9 cellular contexts compared by ENCODE assay signal in genomic region chr20:38751360-38751976, GRCh38. TPM values are rescaled to one million over a fixed set of nuclear protein-coding genes. Genes with fewer than 3 reads are reported as not detected.
DNase-seq lines count a peak whose midpoint lies in the region; ATAC-seq, FAIRE-seq and TF ChIP-seq lines count a peak whose summit lies in the region.
"Had no signal": no experiment of that assay in that cellular context is flagged by ENCODE, and none has a peak within 500 bp of the region (broad histone marks: within the 10 kb centered on the region; RNA-seq: fewer than 3 reads in every experiment).

No MANE protein-coding gene starts in this region.

- no peaks in the 10 kb centered on the region for H3K9me3 Mint-ChIP-seq in activated naive CD4-positive, alpha-beta T cell treated with anti-CD3 and anti-CD28 coated beads, Interleukin-2, amount 10 ng/mL, durations not matched to agents 7 days and 5 days
- H3K9me3 Mint-ChIP-seq in activated T-helper 2 cell treated with anti-CD3 and anti-CD28 coated beads, Interferon-gamma antibody, Interleukin-2, Interleukin-4, amounts not matched to agents 10 μg/mL and 5 μg/mL and 100 μg/mL, durations not matched to agents 14 hours and 24 hours and 36 hours, result no peaks in the 10 kb centered on the region
- H3K9me3 Mint-ChIP-seq: effector memory CD8-positive, alpha-beta T cell had no signal

- H3K9me3 ChIP-seq in MM.1S (replicated peaks; ENCODE audit: insufficient read depth, low read length) (no peaks in the 10 kb centered on the region), keratinocyte (ENCODE audit: control insufficient read depth, low read depth, low read length) (no peaks in the 10 kb centered on the region)

- H3K79me2 ChIP-seq in MM.1S (ENCODE audit: low read length) (peaks cover 27% of the 10 kb centered on the region), keratinocyte (ENCODE audit: control insufficient read depth, insufficient read depth, low read length) (peaks cover 4% of the 10 kb centered on the region)

- no peak overlapping the region for H2AFZ ChIP-seq in MM.1S (ENCODE audit: low read length)
- H2AFZ ChIP-seq in keratinocyte (ENCODE audit: control insufficient read depth, low read length), result no peak overlapping the region

- no peaks in the 10 kb centered on the region for H3K36me3 ChIP-seq in MM.1S (replicated peaks; ENCODE audit: insufficient read depth, low read length)
- peaks cover 7 to 14% of the 10 kb centered on the region in 2 experiments for H3K36me3 ChIP-seq in keratinocyte (ENCODE audit: control insufficient read depth in 2 of 2, extremely low read depth in 1 of 2, insufficient read depth in 2 of 2, low read length in 2 of 2)

- peaks cover 31% of the 10 kb centered on the region for H3K4me1 Mint-ChIP-seq in activated naive CD4-positive, alpha-beta T cell treated with anti-CD3 and anti-CD28 coated beads, Interleukin-2, amount 10 ng/mL, durations not matched to agents 7 days and 5 days
- peaks cover 22% of the 10 kb centered on the region for H3K4me1 Mint-ChIP-seq in activated T-helper 2 cell treated with anti-CD3 and anti-CD28 coated beads, Interferon-gamma antibody, Interleukin-2, Interleukin-4, amounts not matched to agents 10 μg/mL and 5 μg/mL and 100 μg/mL, durations not matched to agents 14 hours and 24 hours and 36 hours (ENCODE audit: low read depth)

- H3K4me3 Mint-ChIP-seq in activated naive CD4-positive, alpha-beta T cell treated with anti-CD3 and anti-CD28 coated beads, Interleukin-2, amount 10 ng/mL, durations not matched to agents 7 days and 5 days, result no peak overlapping the region
- no peak overlapping the region for H3K4me3 Mint-ChIP-seq in activated T-helper 2 cell treated with anti-CD3 and anti-CD28 coated beads, Interferon-gamma antibody, Interleukin-2, Interleukin-4, amounts not matched to agents 10 μg/mL and 5 μg/mL and 100 μg/mL, durations not matched to agents 14 hours and 24 hours and 36 hours (ENCODE audit: low read depth)
- H3K4me3 Mint-ChIP-seq: effector memory CD8-positive, alpha-beta T cell had no signal

- CTCF ChIA-PET in activated naive CD4-positive, alpha-beta T cell treated with anti-CD3 and anti-CD28 coated beads, Interleukin-2, amount 10 ng/mL, durations not matched to agents 7 days and 5 days (lab: Charles Lee), result interaction anchor here (0.6 to 3.1 kb wide), 20 partner anchors 10 to 1374 kb away, joined by 3 to 23 read pairs (median 4); partner anchors contain the start of gene SLC32A1

- H3K9ac ChIP-seq in MM.1S (ENCODE audit: low read length) (no peak overlapping the region), keratinocyte (ENCODE audit: control insufficient read depth, extremely low read depth, insufficient read depth, low read length) (no peak overlapping the region)

- DNase-seq in stimulated activated CD4-positive, alpha-beta T cell treated with anti-CD3 and anti-CD28 coated beads, Interleukin-15, amount 100 ng/mL, for 24 hours, result peak; percentile 22
- DNase-seq in stimulated activated CD4-positive, alpha-beta T cell treated with anti-CD3 and anti-CD28 coated beads, Interleukin-4, amount 100 ng/mL, for 4 hours, result no peak
- DNase-seq in MM.1S, result peak; percentile 52
- DNase-seq in activated naive CD4-positive, alpha-beta T cell treated with anti-CD3 and anti-CD28 coated beads, Interleukin-2, amount 10 ng/mL, durations not matched to agents 7 days and 5 days, result peak; percentile 53
- no peak for DNase-seq in keratinocyte (ENCODE audit: low read depth, low spot score)
- no peak for DNase-seq in activated T-helper 2 cell treated with anti-CD3 and anti-CD28 coated beads, Interferon-gamma antibody, Interleukin-2, Interleukin-4, amounts not matched to agents 10 μg/mL and 5 μg/mL and 100 μg/mL, durations not matched to agents 14 hours and 24 hours and 36 hours (ENCODE audit: low spot score)

- no peak overlapping the region for H3K27ac ChIP-seq in MM.1S (ENCODE audit: low read length)
- no peak overlapping the region for H3K27ac ChIP-seq in keratinocyte (ENCODE audit: control insufficient read depth, insufficient read depth, low read length)

- dilution Hi-C loops in keratinocyte (cut with MboI; ENCODE audit: extremely low pct_ligation_motif_present, low sequenced_read_pairs), result no loop called here

- H3K36me3 Mint-ChIP-seq in activated naive CD4-positive, alpha-beta T cell treated with anti-CD3 and anti-CD28 coated beads, Interleukin-2, amount 10 ng/mL, durations not matched to agents 7 days and 5 days, result peaks cover 36% of the 10 kb centered on the region
- H3K36me3 Mint-ChIP-seq in activated T-helper 2 cell treated with anti-CD3 and anti-CD28 coated beads, Interferon-gamma antibody, Interleukin-2, Interleukin-4, amounts not matched to agents 10 μg/mL and 5 μg/mL and 100 μg/mL, durations not matched to agents 14 hours and 24 hours and 36 hours (ENCODE audit: low read depth), result peaks cover 47% of the 10 kb centered on the region

- H3F3A ChIP-seq in MM.1S (ENCODE audit: insufficient read depth, low read length), result peaks cover 15% of the 10 kb centered on the region

- no peaks in the 10 kb centered on the region for H3K9me1 ChIP-seq in keratinocyte (ENCODE audit: control insufficient read depth, extremely low read depth, insufficient read depth, low read length)

- H3K27ac Mint-ChIP-seq in activated naive CD4-positive, alpha-beta T cell treated with anti-CD3 and anti-CD28 coated beads, Interleukin-2, amount 10 ng/mL, durations not matched to agents 7 days and 5 days, result no peak overlapping the region
- no peak overlapping the region for H3K27ac Mint-ChIP-seq in activated T-helper 2 cell treated with anti-CD3 and anti-CD28 coated beads, Interferon-gamma antibody, Interleukin-2, Interleukin-4, amounts not matched to agents 10 μg/mL and 5 μg/mL and 100 μg/mL, durations not matched to agents 14 hours and 24 hours and 36 hours
- H3K27ac Mint-ChIP-seq: effector memory CD8-positive, alpha-beta T cell had no signal

- no peak for ATAC-seq in GM18519 (IDR thresholded peaks at IDR 0.05; ENCODE audit: low FRiP score, unreplicated experiment)
- ATAC-seq in GM18505 (IDR thresholded peaks at IDR 0.05; ENCODE audit: unreplicated experiment), result no peak
- ATAC-seq: effector memory CD8-positive, alpha-beta T cell had no signal

- H4K20me1 ChIP-seq in MM.1S (ENCODE audit: insufficient read depth, low read length) (no peaks in the 10 kb centered on the region), keratinocyte (ENCODE audit: control insufficient read depth, extremely low read depth, insufficient read depth, low read length) (no peaks in the 10 kb centered on the region)

- intact Hi-C loops in activated T-helper 2 cell treated with anti-CD3 and anti-CD28 coated beads, Interferon-gamma antibody, Interleukin-2, Interleukin-4, amounts not matched to agents 10 μg/mL and 5 μg/mL and 100 μg/mL, durations not matched to agents 14 hours and 24 hours and 36 hours (cut with micrococcal nuclease), result loop anchor here (1.0 kb wide), 1 partner anchor 105 kb away; no protein-coding TSS in a partner anchor

- H3K27me3 Mint-ChIP-seq in activated naive CD4-positive, alpha-beta T cell treated with anti-CD3 and anti-CD28 coated beads, Interleukin-2, amount 10 ng/mL, durations not matched to agents 7 days and 5 days, result no peaks in the 10 kb centered on the region
- peaks cover 3% of the 10 kb centered on the region for H3K27me3 Mint-ChIP-seq in activated T-helper 2 cell treated with anti-CD3 and anti-CD28 coated beads, Interferon-gamma antibody, Interleukin-2, Interleukin-4, amounts not matched to agents 10 μg/mL and 5 μg/mL and 100 μg/mL, durations not matched to agents 14 hours and 24 hours and 36 hours (ENCODE audit: low read depth)
- H3K27me3 Mint-ChIP-seq: effector memory CD8-positive, alpha-beta T cell had no signal

- H3K4me1 ChIP-seq in MM.1S (ENCODE audit: low read length), result peaks cover 36% of the 10 kb centered on the region
- H3K4me1 ChIP-seq in keratinocyte (ENCODE audit: control insufficient read depth, extremely low read depth, insufficient read depth, low read length), result peaks cover 13% of the 10 kb centered on the region

- TF ChIP-seq CTCF in MM.1S (IDR thresholded peaks at IDR 0.05; ENCODE audit: low read length) (peak; percentile 66), keratinocyte (optimal IDR thresholded peaks at IDR 0.05 in 1 of 3, IDR thresholded peaks at IDR 0.05 in 1 of 3, conservative IDR thresholded peaks at IDR 0.05 in 1 of 3; ENCODE audit: extremely low read depth in 1 of 3, insufficient read depth in 2 of 3, low read length in 3 of 3) (peak in 2 of 3 experiments; percentile 51 to 66)

- no peak for TF ChIP-seq POLR2A in GM18505 (IDR thresholded peaks at IDR 0.05; ENCODE audit: borderline replicate concordance, extremely low read depth, insufficient read depth, insufficient read length)

- H3K4me2 ChIP-seq in MM.1S (ENCODE audit: low read depth, low read length) (no peak overlapping the region), keratinocyte (ENCODE audit: control insufficient read depth, extremely low read depth, insufficient read depth, low read depth, low read length) (no peak overlapping the region)

- peak; percentile 75 for FAIRE-seq in keratinocyte (lab: Jason Lieb, UNC)

- H3K4me3 ChIP-seq in MM.1S (ENCODE audit: low read length) (no peak overlapping the region), keratinocyte (ENCODE audit: control insufficient read depth in 2 of 3, extremely low read depth in 1 of 3, insufficient read depth in 2 of 3, low read depth in 1 of 3, low read length in 3 of 3) (no peak overlapping the region)

- no peaks in the 10 kb centered on the region for H3K27me3 ChIP-seq in MM.1S (replicated peaks; ENCODE audit: insufficient read depth, low read length)
- H3K27me3 ChIP-seq in keratinocyte (ENCODE audit: control insufficient read depth, extremely low read depth, insufficient read depth, low read length), result no peaks in the 10 kb centered on the region

- H3K9me2 ChIP-seq in MM.1S (replicated peaks; ENCODE audit: insufficient read depth, low read length), result no peaks in the 10 kb centered on the region

RNA-seq across cellular contexts. Expression of gene ACTR5, which starts 3.2 kb away (rescaled TPM):
- 9.7 to 10.1 TPM (median 9.9 TPM) in 3 replicates for polyA plus RNA-seq in keratinocyte
- polyA plus RNA-seq in keratinocyte (2011; ENCODE audit: low read depth), result 5.3 TPM
- 6.2 and 7.0 TPM in 2 replicates for polyA plus RNA-seq in keratinocyte (2011; cell fraction: cytosol; rRNA removed)
- 19.4 and 21.8 TPM in 2 replicates for polyA plus RNA-seq in keratinocyte (2011; cell fraction: nucleus; rRNA removed)
- polyA plus RNA-seq in keratinocyte (2012; ENCODE audit: low replicate concordance), result 6.5 TPM in 2 replicates
- 6.4 to 7.5 TPM (median 6.8 TPM) in 3 replicates for polyA minus RNA-seq in keratinocyte
- 6.1 TPM for polyA minus RNA-seq in keratinocyte (2011; cell fraction: cytosol; rRNA and poly(A)+ RNA removed)
- polyA minus RNA-seq in keratinocyte (2011; cell fraction: nucleus; rRNA and poly(A)+ RNA removed), result 7.4 and 9.7 TPM in 2 replicates
- total RNA-seq in activated T-helper 2 cell treated with anti-CD3 and anti-CD28 coated beads, Interferon-gamma antibody, Interleukin-2, Interleukin-4, amounts not matched to agents 10 μg/mL and 5 μg/mL and 100 μg/mL, durations not matched to agents 14 hours and 24 hours and 36 hours, result 12.1 and 13.2 TPM in 2 replicates

RNA-seq across cellular contexts. Expression of gene SLC32A1, which starts 27.2 kb away (rescaled TPM):
- polyA plus RNA-seq in keratinocyte, result not detected in 3 replicates
- polyA plus RNA-seq in keratinocyte (2011; ENCODE audit: low read depth), result not detected
- polyA plus RNA-seq in keratinocyte (2011; cell fraction: cytosol; rRNA removed), result not detected in 2 replicates
- polyA plus RNA-seq in keratinocyte (2011; cell fraction: nucleus; rRNA removed), result not detected in 2 replicates
- polyA plus RNA-seq in keratinocyte (2012; ENCODE audit: low replicate concordance), result not detected in 2 replicates
- not detected in 3 replicates for polyA minus RNA-seq in keratinocyte
- not detected for polyA minus RNA-seq in keratinocyte (2011; cell fraction: cytosol; rRNA and poly(A)+ RNA removed)
- not detected in 2 replicates for polyA minus RNA-seq in keratinocyte (2011; cell fraction: nucleus; rRNA and poly(A)+ RNA removed)
- total RNA-seq in activated T-helper 2 cell treated with anti-CD3 and anti-CD28 coated beads, Interferon-gamma antibody, Interleukin-2, Interleukin-4, amounts not matched to agents 10 μg/mL and 5 μg/mL and 100 μg/mL, durations not matched to agents 14 hours and 24 hours and 36 hours, result not detected in 2 replicates

RNA-seq across cellular contexts. Expression of gene PPP1R16B, which starts 54.0 kb away (rescaled TPM):
- polyA plus RNA-seq in keratinocyte, result 0.19 TPM in 1 of 3 replicates, not detected in the others
- not detected for polyA plus RNA-seq in keratinocyte (2011; ENCODE audit: low read depth)
- polyA plus RNA-seq in keratinocyte (2011; cell fraction: cytosol; rRNA removed), result not detected in 2 replicates
- polyA plus RNA-seq in keratinocyte (2011; cell fraction: nucleus; rRNA removed), result not detected in 2 replicates
- polyA plus RNA-seq in keratinocyte (2012; ENCODE audit: low replicate concordance), result not detected in 2 replicates
- polyA minus RNA-seq in keratinocyte, result not detected in 3 replicates
- polyA minus RNA-seq in keratinocyte (2011; cell fraction: cytosol; rRNA and poly(A)+ RNA removed), result not detected
- polyA minus RNA-seq in keratinocyte (2011; cell fraction: nucleus; rRNA and poly(A)+ RNA removed), result not detected in 2 replicates
- total RNA-seq in activated T-helper 2 cell treated with anti-CD3 and anti-CD28 coated beads, Interferon-gamma antibody, Interleukin-2, Interleukin-4, amounts not matched to agents 10 μg/mL and 5 μg/mL and 100 μg/mL, durations not matched to agents 14 hours and 24 hours and 36 hours, result 109 and 111 TPM in 2 replicates

Comparison
In these comparisons a context has a peak if more than half of its experiments do, and no peak if none do; other contexts are left out.
1. DNase-seq: peak in stimulated activated CD4-positive, alpha-beta T cell treated with anti-CD3 and anti-CD28 coated beads, Interleukin-15, amount 100 ng/mL, for 24 hours (single experiment), MM.1S (single experiment) and activated naive CD4-positive, alpha-beta T cell treated with anti-CD3 and anti-CD28 coated beads, Interleukin-2, amount 10 ng/mL, durations not matched to agents 7 days and 5 days (single experiment); none in stimulated activated CD4-positive, alpha-beta T cell treated with anti-CD3 and anti-CD28 coated beads, Interleukin-4, amount 100 ng/mL, for 4 hours (0 of 2), keratinocyte (single experiment) and activated T-helper 2 cell treated with anti-CD3 and anti-CD28 coated beads, Interferon-gamma antibody, Interleukin-2, Interleukin-4, amounts not matched to agents 10 μg/mL and 5 μg/mL and 100 μg/mL, durations not matched to agents 14 hours and 24 hours and 36 hours (single experiment).